In genomic region chr2:172056293-172056692, GRCh38 we compare ENCODE assay signal across 40 cellular contexts. TPM values are rescaled to one million over a fixed set of nuclear protein-coding genes. Genes with fewer than 3 reads are reported as not detected.
"Had no signal": no experiment of that assay in that cellular context is flagged by ENCODE, and none has a peak within 500 bp of the region (broad histone marks: within the 10 kb centered on the region; RNA-seq: fewer than 3 reads in every experiment).

No MANE protein-coding gene starts in this region.

- ATAC-seq: activated CD4-positive, alpha-beta T cell treated with anti-CD3 and anti-CD28 coated beads for 36 hours; activated CD8-positive, alpha-beta memory T cell treated with anti-CD3 and anti-CD28 coated beads, Interleukin-2, amount 10 ng/mL, durations not matched to agents 7 days and 5 days; activated CD8-positive, alpha-beta T cell treated with anti-CD3 and anti-CD28 coated beads, Interleukin-2, amount 10 ng/mL, durations not matched to agents 7 days and 5 days; activated naive CD4-positive, alpha-beta T cell treated with anti-CD3 and anti-CD28 coated beads, Interleukin-2, amount 50 U/mL, for 72 hours; effector memory CD8-positive, alpha-beta T cell; gastroesophageal sphincter; heart right ventricle; T-helper 17 cell had no signal

- FAIRE-seq: astrocyte, bronchial epithelial cell, colon had no signal

- H3K9me3 ChIP-seq: esophagus muscularis mucosa, gastroesophageal sphincter, heart right ventricle had no signal

- DNase-seq: activated CD4-positive, alpha-beta memory T cell treated with anti-CD3 and anti-CD28 coated beads for 36 hours; activated CD4-positive, alpha-beta T cell treated with anti-CD3 and anti-CD28 coated beads for 36 hours; activated CD4-positive, alpha-beta T cell treated with anti-CD3 and anti-CD28 coated beads, Interleukin-2, amount 10 ng/mL, durations not matched to agents 24 days and 14 days; activated CD4-positive, CD25-positive, alpha-beta regulatory T cell; activated CD4-positive, CD25-positive, alpha-beta regulatory T cell treated with anti-CD3 and anti-CD28 coated beads, Interleukin-2, amount 50 U/mL, for 72 hours; activated CD8-positive, alpha-beta memory T cell treated with anti-CD3 and anti-CD28 coated beads, Interleukin-2, amount 10 ng/mL, durations not matched to agents 7 days and 5 days; activated CD8-positive, alpha-beta memory T cell treated with anti-CD3 and anti-CD28 coated beads, Interleukin-2, amount 50 U/mL, for 4 hours; activated CD8-positive, alpha-beta T cell treated with anti-CD3 and anti-CD28 coated beads, Interleukin-2, amount 10 ng/mL, durations not matched to agents 7 days and 5 days; activated gamma-delta T cell; activated naive CD4-positive, alpha-beta T cell; activated naive CD4-positive, alpha-beta T cell treated with anti-CD3 and anti-CD28 coated beads, Interleukin-2, amount 10 ng/mL, durations not matched to agents 7 days and 5 days; activated naive CD8-positive, alpha-beta T cell treated with anti-CD3 and anti-CD28 coated beads, Interleukin-2, amount 10 ng/mL, durations not matched to agents 7 days and 5 days; activated T-cell treated with anti-CD3 and anti-CD28 coated beads, Interleukin-2, amount 50 U/mL, for 1 hour; activated T-cell treated with anti-CD3 and anti-CD28 coated beads, Interleukin-2, amount 50 U/mL, for 48 hours; amniotic stem cell; anterior cingulate cortex; brain microvascular endothelial cell; cortex of kidney; dermis blood vessel endothelial cell; effector CD4-positive, alpha-beta T cell; effector memory CD8-positive, alpha-beta T cell; erythroblast; foreskin melanocyte; heart right ventricle; T-helper 1 cell; T-helper 17 cell; T1000 had no signal

- H3K4me3 ChIP-seq: esophagus muscularis mucosa, gastroesophageal sphincter, heart right ventricle had no signal

- H3K4me1 ChIP-seq: esophagus muscularis mucosa, gastroesophageal sphincter had no signal

- H3K27me3 ChIP-seq: brain microvascular endothelial cell, esophagus muscularis mucosa, gastroesophageal sphincter, heart right ventricle had no signal

- H3K36me3 ChIP-seq: brain microvascular endothelial cell, esophagus muscularis mucosa, gastroesophageal sphincter, heart right ventricle had no signal

- H3K27ac ChIP-seq: brain microvascular endothelial cell, esophagus muscularis mucosa, gastroesophageal sphincter, heart right ventricle had no signal

RNA-seq across cellular contexts. Expression of gene DLX1, which starts 29.0 kb away (rescaled TPM):
- total RNA-seq: activated CD4-positive, alpha-beta memory T cell treated with anti-CD3 and anti-CD28 coated beads for 36 hours; activated CD4-positive, alpha-beta T cell treated with anti-CD3 and anti-CD28 coated beads for 36 hours; activated CD4-positive, alpha-beta T cell treated with anti-CD3 and anti-CD28 coated beads, Interleukin-2, amount 10 ng/mL, durations not matched to agents 24 days and 14 days; activated CD8-positive, alpha-beta memory T cell treated with anti-CD3 and anti-CD28 coated beads for 36 hours; activated CD8-positive, alpha-beta memory T cell treated with anti-CD3 and anti-CD28 coated beads, Interleukin-2, amount 10 ng/mL, durations not matched to agents 7 days and 5 days; activated CD8-positive, alpha-beta T cell treated with anti-CD3 and anti-CD28 coated beads, Interleukin-2, amount 10 ng/mL, durations not matched to agents 7 days and 5 days; activated naive CD4-positive, alpha-beta T cell treated with anti-CD3 and anti-CD28 coated beads, Interleukin-2, amount 50 U/mL, for 72 hours; activated naive CD8-positive, alpha-beta T cell treated with anti-CD3 and anti-CD28 coated beads, Interleukin-2, amount 10 ng/mL, durations not matched to agents 7 days and 5 days; activated T-helper 1 cell treated with anti-CD3 and anti-CD28 coated beads, Interleukin-12 subunit alpha, Interleukin-12 subunit beta, Interleukin-2, Interleukin-4 antibody, amounts not matched to agents 30 ng/mL and 10 ng/mL and 1 ng/mL, durations not matched to agents 14 hours and 24 hours and 36 hours; bronchial epithelial cell; cardiac septum; cerebellum; dermis blood vessel endothelial cell; fibroblast of lung; fibroblast of villous mesenchyme; glomerular endothelial cell; T-helper 17 cell had no signal

RNA-seq across cellular contexts. Expression of gene DLX2, which starts 46.4 kb away (rescaled TPM):
- total RNA-seq: activated CD4-positive, alpha-beta memory T cell treated with anti-CD3 and anti-CD28 coated beads for 36 hours; activated CD4-positive, alpha-beta T cell treated with anti-CD3 and anti-CD28 coated beads for 36 hours; activated CD8-positive, alpha-beta memory T cell treated with anti-CD3 and anti-CD28 coated beads for 36 hours; activated CD8-positive, alpha-beta T cell treated with anti-CD3 and anti-CD28 coated beads, Interleukin-2, amount 10 ng/mL, durations not matched to agents 7 days and 5 days; activated naive CD4-positive, alpha-beta T cell treated with anti-CD3 and anti-CD28 coated beads, Interleukin-2, amount 50 U/mL, for 72 hours; activated naive CD8-positive, alpha-beta T cell treated with anti-CD3 and anti-CD28 coated beads, Interleukin-2, amount 10 ng/mL, durations not matched to agents 7 days and 5 days; activated T-helper 1 cell treated with anti-CD3 and anti-CD28 coated beads, Interleukin-12 subunit alpha, Interleukin-12 subunit beta, Interleukin-2, Interleukin-4 antibody, amounts not matched to agents 30 ng/mL and 10 ng/mL and 1 ng/mL, durations not matched to agents 14 hours and 24 hours and 36 hours; bronchial epithelial cell; cardiac septum; cerebellum; dermis blood vessel endothelial cell; esophagus muscularis mucosa; fibroblast of lung; gastroesophageal sphincter; T-helper 17 cell had no signal
- polyA plus RNA-seq: fibroblast of lung, heart right ventricle had no signal
